Comparison of ENCODE assay signal across 1 cellular context in the genomic region with DNA sequence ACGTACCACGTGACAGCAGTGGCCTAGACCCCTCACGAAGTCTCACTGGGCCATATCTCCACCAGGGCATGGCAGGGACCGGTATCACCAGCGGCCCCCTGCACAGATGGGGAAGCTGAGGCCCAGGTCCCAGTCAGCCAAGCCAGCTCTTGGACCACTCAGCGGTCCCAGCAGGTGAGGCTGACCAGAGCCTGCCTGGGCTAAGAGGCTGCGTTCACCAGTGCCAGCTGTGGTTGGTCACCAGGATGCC.
TF ChIP-seq lines count a peak whose summit lies in the region.

No MANE protein-coding gene starts in this region.

TF ChIP-seq in K562, 482 proteins besides CTCF, POLR2A, EP300 and RAD21 (continued from another document and continues in another):
- no peak for TF ChIP-seq MED1 (CRISPR knock-in tag; IDR thresholded peaks at IDR 0.05; ENCODE audit: borderline replicate concordance)
- TF ChIP-seq ZNF592 (IDR thresholded peaks at IDR 0.05), result peak; percentile 49
- peak; percentile 60; the same call in 1 of the 2 replicates for TF ChIP-seq ZC3H4 (CRISPR knock-in tag; IDR thresholded peaks at IDR 0.05; ENCODE audit: borderline replicate concordance)
- TF ChIP-seq POLR2AphosphoS2 (IDR thresholded peaks at IDR 0.05; ENCODE audit: low read length), result no peak
- TF ChIP-seq ZNF398 (CRISPR knock-in tag; IDR thresholded peaks at IDR 0.05), result no peak
- TF ChIP-seq NCOA1 (IDR thresholded peaks at IDR 0.05; ENCODE audit: low read depth), result no peak
- TF ChIP-seq TFE3 (CRISPR knock-in tag; IDR thresholded peaks at IDR 0.05), result peak; percentile 76
- TF ChIP-seq, protein P1, sequence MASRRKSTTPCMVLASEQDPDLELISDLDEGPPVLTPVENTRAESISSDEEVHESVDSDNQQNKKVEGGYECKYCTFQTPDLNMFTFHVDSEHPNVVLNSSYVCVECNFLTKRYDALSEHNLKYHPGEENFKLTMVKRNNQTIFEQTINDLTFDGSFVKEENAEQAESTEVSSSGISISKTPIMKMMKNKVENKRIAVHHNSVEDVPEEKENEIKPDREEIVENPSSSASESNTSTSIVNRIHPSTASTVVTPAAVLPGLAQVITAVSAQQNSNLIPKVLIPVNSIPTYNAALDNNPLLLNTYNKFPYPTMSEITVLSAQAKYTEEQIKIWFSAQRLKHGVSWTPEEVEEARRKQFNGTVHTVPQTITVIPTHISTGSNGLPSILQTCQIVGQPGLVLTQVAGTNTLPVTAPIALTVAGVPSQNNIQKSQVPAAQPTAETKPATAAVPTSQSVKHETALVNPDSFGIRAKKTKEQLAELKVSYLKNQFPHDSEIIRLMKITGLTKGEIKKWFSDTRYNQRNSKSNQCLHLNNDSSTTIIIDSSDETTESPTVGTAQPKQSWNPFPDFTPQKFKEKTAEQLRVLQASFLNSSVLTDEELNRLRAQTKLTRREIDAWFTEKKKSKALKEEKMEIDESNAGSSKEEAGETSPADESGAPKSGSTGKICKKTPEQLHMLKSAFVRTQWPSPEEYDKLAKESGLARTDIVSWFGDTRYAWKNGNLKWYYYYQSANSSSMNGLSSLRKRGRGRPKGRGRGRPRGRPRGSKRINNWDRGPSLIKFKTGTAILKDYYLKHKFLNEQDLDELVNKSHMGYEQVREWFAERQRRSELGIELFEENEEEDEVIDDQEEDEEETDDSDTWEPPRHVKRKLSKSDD (conservative IDR thresholded peaks at IDR 0.05; ENCODE audit: low read length), result no peak
- peak; percentile 66; the same call in 1 of the 2 replicates for TF ChIP-seq RREB1 (CRISPR knock-in tag; IDR thresholded peaks at IDR 0.05)
- TF ChIP-seq RBM25 (IDR thresholded peaks at IDR 0.05; ENCODE audit: low read depth, low read length, severe bottlenecking), result no peak
- peak; percentile 8 for TF ChIP-seq KDM5B (IDR thresholded peaks at IDR 0.05; ENCODE audit: insufficient replicate concordance, low read depth, low read length)
- no peak for TF ChIP-seq ZNF124 (CRISPR knock-in tag; IDR thresholded peaks at IDR 0.05)
- TF ChIP-seq HMGXB4 (CRISPR knock-in tag; IDR thresholded peaks at IDR 0.05), result no peak
